In the genomic region with DNA sequence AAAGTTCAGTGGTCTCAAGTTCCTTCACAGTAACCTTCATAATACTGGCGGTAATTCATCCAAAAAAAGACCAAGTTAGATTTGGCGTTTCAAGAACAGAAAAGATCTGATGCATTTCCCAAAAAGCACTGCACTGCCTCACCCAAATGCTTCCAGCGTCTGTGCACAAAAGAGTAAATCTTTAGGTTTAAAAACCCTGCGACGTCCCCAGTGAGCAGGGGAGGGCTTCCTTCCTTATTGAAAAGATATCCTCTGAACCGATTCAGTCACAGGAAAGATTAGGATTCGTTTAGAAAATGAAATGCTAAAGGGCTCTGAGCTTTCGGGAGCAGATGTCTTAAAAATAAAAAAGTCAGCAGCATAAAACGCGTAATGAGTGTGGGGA, we compare ENCODE assay signal across 9 cellular contexts. TPM values are rescaled to one million over a fixed set of nuclear protein-coding genes. Genes with fewer than 3 reads are reported as not detected.
DNase-seq lines count a peak whose midpoint lies in the region; ATAC-seq, FAIRE-seq and TF ChIP-seq lines count a peak whose summit lies in the region.
"Had no signal": no experiment of that assay in that cellular context is flagged by ENCODE, and none has a peak within 500 bp of the region (broad histone marks: within the 10 kb centered on the region; RNA-seq: fewer than 3 reads in every experiment).

No MANE protein-coding gene starts in this region.

- peaks cover 13% of the 10 kb centered on the region for H3K4me1 Mint-ChIP-seq in endothelial cell (ENCODE audit: unreplicated experiment)

- no peaks in the 10 kb centered on the region for H3K9me3 Mint-ChIP-seq in endothelial cell (ENCODE audit: unreplicated experiment)

- ATAC-seq in Panc1 (no peak; the same call in 1 of the 2 replicates), HG03139 (IDR thresholded peaks at IDR 0.05; ENCODE audit: unreplicated experiment) (no peak)

- H3K36me3 Mint-ChIP-seq in endothelial cell (ENCODE audit: low read depth, unreplicated experiment): peaks cover 11% of the 10 kb centered on the region

- H3K27ac ChIP-seq in Panc1 (ENCODE audit: low read length): peak overlapping the region; percentile 95
- H3K27ac ChIP-seq in neutrophil: peak overlapping the region; percentile 97

- H3K4me3 Mint-ChIP-seq in endothelial cell (ENCODE audit: unreplicated experiment): peak overlapping the region; percentile 97

- peak overlapping the region; percentile 86 for H3K27ac Mint-ChIP-seq in endothelial cell (ENCODE audit: unreplicated experiment)

- no peak for FAIRE-seq in D721Med (lab: Jason Lieb, UNC)
- FAIRE-seq: G401.6 had no signal

- H3K36me3 ChIP-seq in Panc1 (ENCODE audit: control insufficient read depth, insufficient read depth, low read length): peaks cover 3% of the 10 kb centered on the region; the same call in 1 of the 2 replicates
- H3K36me3 ChIP-seq in neutrophil: peaks cover 36% of the 10 kb centered on the region

- H3K4me1 ChIP-seq in Panc1 (ENCODE audit: control insufficient read depth, insufficient read depth, low read length): peaks cover 11% of the 10 kb centered on the region; the same call in 1 of the 2 replicates
- peaks cover 25 to 27% of the 10 kb centered on the region in 2 experiments for H3K4me1 ChIP-seq in neutrophil (ENCODE audit: control insufficient read depth in 1 of 2, insufficient read depth in 1 of 2, low read depth in 1 of 2, low read length in 1 of 2)

- BruUV-seq in Panc1 (replicated peaks; lab: Mats Ljungman, UMichigan): no TSS peak

- H3K27me3 ChIP-seq in Panc1 (ENCODE audit: control insufficient read depth, insufficient read depth, low read length): 0 out of 2 replicates have a peak, but pooled peaks cover 3% of the 10 kb centered on the region
- no peaks in the 10 kb centered on the region for H3K27me3 ChIP-seq in neutrophil

- H3K9me3 ChIP-seq in Panc1 (ENCODE audit: control insufficient read depth, insufficient read depth, low read depth, low read length) (no peaks in the 10 kb centered on the region), neutrophil (no peaks in the 10 kb centered on the region)

- no peaks in the 10 kb centered on the region for H3K27me3 Mint-ChIP-seq in endothelial cell (ENCODE audit: unreplicated experiment)

- POLR2A ChIA-PET in Panc1 (lab: Charles Lee): no interaction called here

- CTCF ChIA-PET in Panc1 (lab: Charles Lee): no interaction called here

- peak; percentile 31 for DNase-seq in NOMO-1 treated with DMSO at 0.1 percent for 48 hours (lab: John Stamatoyannopoulos, UW; ENCODE audit: unreplicated experiment)
- DNase-seq in NOMO-1 treated with dmso at 0.1 percent for 144 hours (lab: John Stamatoyannopoulos, UW; ENCODE audit: unreplicated experiment): no peak
- no peak for DNase-seq in Panc1 (ENCODE audit: low read depth, low spot score)
- no peak for DNase-seq in endothelial cell (ENCODE audit: low spot score)
- no peak for DNase-seq in middle frontal gyrus (ENCODE audit: extremely low spot score, low spot score)
- DNase-seq in D721Med (ENCODE audit: insufficient read length, low spot score): no peak

- H3K4me3 ChIP-seq in Panc1 (ENCODE audit: low read depth in 2 of 2, low read length in 2 of 2): peak overlapping the region; percentile 72 to 79
- peak overlapping the region; percentile 91 to 95 for H3K4me3 ChIP-seq in neutrophil (ENCODE audit: low read depth in 1 of 2, low read length in 1 of 2)

- in situ Hi-C loops in Panc1 (cut with HindIII; ENCODE audit: low pct_unique_long_range_greater_than_20kb, low sequenced_read_pairs): no loop called here

- intact Hi-C loops in Panc1 (cut with micrococcal nuclease; ENCODE audit: unreplicated experiment): no loop called here

- TF ChIP-seq CTCF in Panc1 (IDR thresholded peaks at IDR 0.05) (no peak), endothelial cell (IDR thresholded peaks at IDR 0.05; ENCODE audit: unreplicated experiment) (no peak), neutrophil (IDR thresholded peaks at IDR 0.05) (no peak), D721Med (IDR thresholded peaks at IDR 0.05; ENCODE audit: insufficient read depth, missing control alignments) (no peak)

RNA-seq across cellular contexts. Expression of gene TBC1D7, which starts 0.7 kb away (rescaled TPM):
- total RNA-seq in Panc1 (2021; ENCODE audit: unreplicated experiment) (27.0 TPM), endothelial cell (ENCODE audit: unreplicated experiment) (40.4 TPM)
- polyA plus RNA-seq in Panc1 (2012; ENCODE audit: insufficient read length): 23.9 TPM
